ENCODE assay signal across 8 cellular contexts in the genomic region with DNA sequence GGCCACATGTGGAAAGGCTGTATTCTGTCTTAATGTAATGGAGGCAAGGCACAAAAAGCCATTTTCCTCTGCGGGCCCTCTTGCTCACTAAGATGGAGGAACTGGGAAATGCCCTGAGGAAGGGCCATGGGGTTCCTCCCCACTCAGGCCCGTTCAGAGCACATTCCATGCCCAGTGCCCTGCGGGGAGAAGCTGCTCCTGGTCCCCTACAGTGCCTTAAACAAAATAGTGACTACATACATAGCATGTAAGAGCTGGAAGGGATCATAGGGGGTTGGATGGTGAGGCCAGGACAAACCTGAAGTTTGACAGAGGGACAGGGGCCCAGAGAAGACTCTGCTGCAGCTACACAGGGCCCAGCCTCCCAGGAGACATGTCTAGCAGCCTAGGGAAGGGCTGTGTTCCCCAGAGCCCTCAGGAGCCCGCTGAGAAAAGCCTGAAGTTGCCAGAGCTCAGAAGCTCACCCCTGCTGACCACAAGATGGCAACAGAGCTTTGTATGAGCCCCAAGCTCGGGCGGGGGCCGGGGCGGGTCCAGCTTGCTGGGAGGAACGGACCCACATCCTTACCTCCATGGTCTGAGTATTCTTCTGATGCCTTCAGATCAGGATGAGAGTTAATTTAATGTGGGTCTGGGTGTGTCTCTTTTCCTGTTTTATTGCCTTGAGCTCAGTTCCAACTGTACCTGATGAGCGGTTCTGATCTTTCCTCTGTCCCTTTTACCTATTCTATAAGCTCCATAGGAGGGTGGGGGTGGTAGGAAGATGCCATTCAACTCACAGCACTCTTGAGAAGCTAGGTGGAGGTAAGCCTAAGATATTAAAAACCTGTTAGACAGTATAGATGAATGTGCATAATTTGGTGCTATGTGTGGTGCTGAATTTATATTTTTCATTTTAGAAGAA.
DNase-seq lines count a peak whose midpoint lies in the region; TF ChIP-seq lines count a peak whose summit lies in the region.

No MANE protein-coding gene starts in this region.

- intact Hi-C loops in activated T-helper 1 cell treated with anti-CD3 and anti-CD28 coated beads, Interleukin-12 subunit alpha, Interleukin-12 subunit beta, Interleukin-2, Interleukin-4 antibody, amounts not matched to agents 30 ng/mL and 10 ng/mL and 1 ng/mL, durations not matched to agents 14 hours and 24 hours and 36 hours (cut with micrococcal nuclease): loop anchor here (1.0 kb wide), 1 partner anchor 1292 kb away; no protein-coding TSS in a partner anchor

- CTCF ChIA-PET in GM10248 (lab: Yijun Ruan, JAX): interaction anchor here (0.8 to 2.3 kb wide), 6 partner anchors 16 to 1297 kb away, joined by 3 to 11 read pairs (median 5); no protein-coding TSS in a partner anchor

- POLR2A ChIA-PET in GM10248 (lab: Yijun Ruan, JAX): no interaction called here

- DNase-seq in 8988T (peak; percentile 83), GM10248 (ENCODE audit: extremely low spot score) (peak; percentile 47), NCI-H1930 (lab: John Stamatoyannopoulos, UW) (peak; percentile 20 to 54), fibroblast of pulmonary artery (ENCODE audit: low read depth) (peak; percentile 73), pons (ENCODE audit: low spot score) (peak; percentile 29), NCI-H1694 treated with DMSO at 0.1 percent for 48 hours (lab: John Stamatoyannopoulos, UW) (no peak)
- peak; percentile 37 for DNase-seq in activated CD4-positive, CD25-positive, alpha-beta regulatory T cell treated with anti-CD3 and anti-CD28 coated beads, Interleukin-2, amount 50 U/mL, for 72 hours
- DNase-seq in activated T-helper 1 cell treated with anti-CD3 and anti-CD28 coated beads, Interleukin-12 subunit alpha, Interleukin-12 subunit beta, Interleukin-2, Interleukin-4 antibody, amounts not matched to agents 30 ng/mL and 10 ng/mL and 1 ng/mL, durations not matched to agents 14 hours and 24 hours and 36 hours (ENCODE audit: low spot score): no peak

- H3K4me3 Mint-ChIP-seq in activated T-helper 1 cell treated with anti-CD3 and anti-CD28 coated beads, Interleukin-12 subunit alpha, Interleukin-12 subunit beta, Interleukin-2, Interleukin-4 antibody, amounts not matched to agents 30 ng/mL and 10 ng/mL and 1 ng/mL, durations not matched to agents 14 hours and 24 hours and 36 hours: no peak overlapping the region

- no peaks in the 10 kb centered on the region for H3K9me3 Mint-ChIP-seq in activated T-helper 1 cell treated with anti-CD3 and anti-CD28 coated beads, Interleukin-12 subunit alpha, Interleukin-12 subunit beta, Interleukin-2, Interleukin-4 antibody, amounts not matched to agents 30 ng/mL and 10 ng/mL and 1 ng/mL, durations not matched to agents 14 hours and 24 hours and 36 hours

- H3K27me3 Mint-ChIP-seq in activated T-helper 1 cell treated with anti-CD3 and anti-CD28 coated beads, Interleukin-12 subunit alpha, Interleukin-12 subunit beta, Interleukin-2, Interleukin-4 antibody, amounts not matched to agents 30 ng/mL and 10 ng/mL and 1 ng/mL, durations not matched to agents 14 hours and 24 hours and 36 hours (ENCODE audit: insufficient read depth): peaks cover 6% of the 10 kb centered on the region

- H3K4me3 ChIP-seq in fibroblast of pulmonary artery (replicated peaks; ENCODE audit: low read depth, low read length): no peak overlapping the region

- TF ChIP-seq CTCF in GM10248 (IDR thresholded peaks at IDR 0.05; ENCODE audit: control extremely low read depth, extremely low read depth, low read depth, missing control alignments) (no peak), fibroblast of pulmonary artery (IDR thresholded peaks at IDR 0.05; ENCODE audit: low read length, missing control alignments) (peak; percentile 72)

- no peak overlapping the region for H3K27ac Mint-ChIP-seq in activated T-helper 1 cell treated with anti-CD3 and anti-CD28 coated beads, Interleukin-12 subunit alpha, Interleukin-12 subunit beta, Interleukin-2, Interleukin-4 antibody, amounts not matched to agents 30 ng/mL and 10 ng/mL and 1 ng/mL, durations not matched to agents 14 hours and 24 hours and 36 hours

- no peaks in the 10 kb centered on the region for H3K36me3 Mint-ChIP-seq in activated T-helper 1 cell treated with anti-CD3 and anti-CD28 coated beads, Interleukin-12 subunit alpha, Interleukin-12 subunit beta, Interleukin-2, Interleukin-4 antibody, amounts not matched to agents 30 ng/mL and 10 ng/mL and 1 ng/mL, durations not matched to agents 14 hours and 24 hours and 36 hours (ENCODE audit: low read depth)

- peaks cover 9% of the 10 kb centered on the region for H3K4me1 Mint-ChIP-seq in activated T-helper 1 cell treated with anti-CD3 and anti-CD28 coated beads, Interleukin-12 subunit alpha, Interleukin-12 subunit beta, Interleukin-2, Interleukin-4 antibody, amounts not matched to agents 30 ng/mL and 10 ng/mL and 1 ng/mL, durations not matched to agents 14 hours and 24 hours and 36 hours (ENCODE audit: low read depth)

Comparison
In these comparisons a context has a peak if more than half of its experiments do, and no peak if none do; other contexts are left out.
1. DNase-seq: peak in 8988T (single experiment), GM10248 (single experiment), NCI-H1930 (2 of 2), activated CD4-positive, CD25-positive, alpha-beta regulatory T cell treated with anti-CD3 and anti-CD28 coated beads, Interleukin-2, amount 50 U/mL, for 72 hours (single experiment), fibroblast of pulmonary artery (single experiment) and pons (single experiment); none in NCI-H1694 treated with DMSO at 0.1 percent for 48 hours (single experiment) and activated T-helper 1 cell treated with anti-CD3 and anti-CD28 coated beads, Interleukin-12 subunit alpha, Interleukin-12 subunit beta, Interleukin-2, Interleukin-4 antibody, amounts not matched to agents 30 ng/mL and 10 ng/mL and 1 ng/mL, durations not matched to agents 14 hours and 24 hours and 36 hours (single experiment).